1 cellular context compared by ENCODE assay signal in genomic region chr18:76875390-76876330, GRCh38.
TF ChIP-seq lines count a peak whose summit lies in the region.

No MANE protein-coding gene starts in this region.

TF ChIP-seq in H1, 55 proteins besides CTCF, POLR2A, EP300 and RAD21 (continued from another document):
- peak; percentile 36; the same call in 1 of the 2 replicates for TF ChIP-seq MAX (IDR thresholded peaks at IDR 0.05)
- no peak for TF ChIP-seq RFX5 (IDR thresholded peaks at IDR 0.05; ENCODE audit: borderline replicate concordance, low read depth, low read length)
- TF ChIP-seq TAF7 (optimal IDR thresholded peaks at IDR 0.05; ENCODE audit: borderline replicate concordance, low read depth, low read length), result peak; percentile 89
- peak; percentile 83 for TF ChIP-seq TBP (IDR thresholded peaks at IDR 0.05; ENCODE audit: low read depth, low read length)
